ENCODE assay signal across 8 cellular contexts in genomic region chr18:63844254-63844653, GRCh38. TPM values are rescaled to one million over a fixed set of nuclear protein-coding genes. Genes with fewer than 3 reads are reported as not detected.
A peak's percentile ranks its signal among the peaks of the same experiment; 100 is the strongest.
DNase-seq lines count a peak whose midpoint lies in the region; ATAC-seq and TF ChIP-seq lines count a peak whose summit lies in the region.

No MANE protein-coding gene starts in this region.

- H3K36me3 ChIP-seq in mammary epithelial cell (ENCODE audit: insufficient read depth, low read length): no peaks in the 10 kb centered on the region
- no peaks in the 10 kb centered on the region for H3K36me3 ChIP-seq in neural progenitor cell

- TF ChIP-seq CTCF in mammary epithelial cell (conservative IDR thresholded peaks at IDR 0.05 in 1 of 2, IDR thresholded peaks at IDR 0.05 in 1 of 2; ENCODE audit: extremely low read depth in 1 of 2, insufficient read depth in 1 of 2, low read depth in 1 of 2, low read length in 2 of 2) (peak; percentile 58 to 68), neural progenitor cell (IDR thresholded peaks at IDR 0.05) (peak; percentile 67)

- intact Hi-C loops in mammary epithelial cell (cut with micrococcal nuclease): loop anchor here (1.0 to 10.0 kb wide), 4 partner anchors 103 to 828 kb away; no protein-coding TSS in a partner anchor
- intact Hi-C loops in activated CD4-positive, alpha-beta memory T cell treated with anti-CD3 and anti-CD28 coated beads for 36 hours (cut with micrococcal nuclease): loop anchor here (1.0 to 5.0 kb wide), 2 partner anchors 267 to 326 kb away; no protein-coding TSS in a partner anchor

- BruUV-seq in mammary epithelial cell (replicated peaks; lab: Mats Ljungman, UMichigan): no TSS peak

- dilution Hi-C loops in mammary epithelial cell (cut with HindIII; ENCODE audit: low sequenced_read_pairs): loop anchor here (25.0 kb wide), 1 partner anchor 332 kb away; no protein-coding TSS in a partner anchor

- in situ Hi-C loops in mammary epithelial cell (cut with MboI; ENCODE audit: low sequenced_read_pairs in 2 of 2): no loop called here

- H4K20me1 ChIP-seq in mammary epithelial cell (ENCODE audit: insufficient read depth, low read length) (no peaks in the 10 kb centered on the region), neural progenitor cell (ENCODE audit: low read depth) (no peaks in the 10 kb centered on the region)

- no peaks in the 10 kb centered on the region for H3K4me1 Mint-ChIP-seq in neural progenitor cell
- H3K4me1 Mint-ChIP-seq in activated CD4-positive, alpha-beta memory T cell treated with anti-CD3 and anti-CD28 coated beads for 36 hours (ENCODE audit: low read depth): no peaks in the 10 kb centered on the region

- H2AFZ ChIP-seq in mammary epithelial cell (ENCODE audit: low read depth, low read length) (no peak overlapping the region), neural progenitor cell (replicated peaks) (no peak overlapping the region)

- H3K9me3 Mint-ChIP-seq in neural progenitor cell: no peaks in the 10 kb centered on the region
- H3K9me3 Mint-ChIP-seq in activated CD4-positive, alpha-beta memory T cell treated with anti-CD3 and anti-CD28 coated beads for 36 hours: no peaks in the 10 kb centered on the region

- no peak overlapping the region for H3K27ac Mint-ChIP-seq in neural progenitor cell
- H3K27ac Mint-ChIP-seq in activated CD4-positive, alpha-beta memory T cell treated with anti-CD3 and anti-CD28 coated beads for 36 hours: no peak overlapping the region

- no peak overlapping the region for H3K27ac ChIP-seq in mammary epithelial cell (ENCODE audit: insufficient read depth, low read depth, low read length)
- H3K27ac ChIP-seq in neural progenitor cell: no peak overlapping the region

- peak; percentile 45 for DNase-seq in GM03348 (ENCODE audit: low spot score)
- DNase-seq in NCI-H1092 (lab: John Stamatoyannopoulos, UW): peak; percentile 35
- DNase-seq in mammary epithelial cell: peak; percentile 37
- peak; percentile 44 for DNase-seq in neural progenitor cell (ENCODE audit: low spot score)
- DNase-seq in activated CD8-positive, alpha-beta memory T cell treated with anti-CD3 and anti-CD28 coated beads, Interleukin-2, amount 50 U/mL, for 48 hours: no peak
- no peak for DNase-seq in activated CD4-positive, alpha-beta memory T cell treated with anti-CD3 and anti-CD28 coated beads for 36 hours
- DNase-seq in NCI-H2029 treated with DMSO at 0.1 percent for 48 hours (lab: John Stamatoyannopoulos, UW): no peak

- 4% methylated on average over 3 of the region's 3 CpGs for WGBS in mammary epithelial cell (ENCODE audit: low coverage, missing lambda C conversion rate)

- H3K27me3 Mint-ChIP-seq in neural progenitor cell (ENCODE audit: insufficient read depth, low read depth): no peaks in the 10 kb centered on the region
- H3K27me3 Mint-ChIP-seq in activated CD4-positive, alpha-beta memory T cell treated with anti-CD3 and anti-CD28 coated beads for 36 hours: peaks cover 23% of the 10 kb centered on the region

- H3K4me1 ChIP-seq in mammary epithelial cell (ENCODE audit: insufficient read depth, low read length): no peaks in the 10 kb centered on the region
- no peaks in the 10 kb centered on the region for H3K4me1 ChIP-seq in neural progenitor cell

- no peaks in the 10 kb centered on the region for H3F3A ChIP-seq in neural progenitor cell (ENCODE audit: low read depth)

- H3K4me2 ChIP-seq in mammary epithelial cell (ENCODE audit: insufficient read depth, low read depth, low read length): no peak overlapping the region
- no peak overlapping the region for H3K4me2 ChIP-seq in neural progenitor cell

- peak; percentile 51 for ATAC-seq in GM21825 (IDR thresholded peaks at IDR 0.05; ENCODE audit: unreplicated experiment)

- H3K9me3 ChIP-seq in mammary epithelial cell (replicated peaks; ENCODE audit: insufficient read depth, low read length) (no peaks in the 10 kb centered on the region), neural progenitor cell (ENCODE audit: low read depth) (no peaks in the 10 kb centered on the region)

- no peaks in the 10 kb centered on the region for H3K36me3 Mint-ChIP-seq in neural progenitor cell
- H3K36me3 Mint-ChIP-seq in activated CD4-positive, alpha-beta memory T cell treated with anti-CD3 and anti-CD28 coated beads for 36 hours: no peaks in the 10 kb centered on the region

- H3K9ac ChIP-seq in mammary epithelial cell (ENCODE audit: insufficient read depth, low read length): no peak overlapping the region
- no peak overlapping the region for H3K9ac ChIP-seq in neural progenitor cell

- H3K27me3 ChIP-seq in mammary epithelial cell (ENCODE audit: insufficient read depth, low read length) (no peaks in the 10 kb centered on the region), neural progenitor cell (no peaks in the 10 kb centered on the region)

- H3K4me3 ChIP-seq in mammary epithelial cell (replicated peaks in 1 of 3; ENCODE audit: insufficient read depth in 1 of 3, low read depth in 2 of 3, low read length in 3 of 3) (no peak overlapping the region), neural progenitor cell (no peak overlapping the region)

- H3K79me2 ChIP-seq in mammary epithelial cell (ENCODE audit: insufficient read depth, low read length) (no peaks in the 10 kb centered on the region), neural progenitor cell (ENCODE audit: low read depth) (no peaks in the 10 kb centered on the region)

- H3K4me3 Mint-ChIP-seq in neural progenitor cell: no peak overlapping the region
- H3K4me3 Mint-ChIP-seq in activated CD4-positive, alpha-beta memory T cell treated with anti-CD3 and anti-CD28 coated beads for 36 hours: no peak overlapping the region

- POLR2A ChIA-PET in activated CD4-positive, alpha-beta memory T cell treated with anti-CD3 and anti-CD28 coated beads for 36 hours (lab: Charles Lee): no interaction called here

- CTCF ChIA-PET in mammary epithelial cell (lab: Charles Lee; ENCODE audit: low non-redundant PET): no interaction called here
- CTCF ChIA-PET in activated CD4-positive, alpha-beta memory T cell treated with anti-CD3 and anti-CD28 coated beads for 36 hours (lab: Charles Lee): interaction anchor here (0.6 to 5.2 kb wide), 8 partner anchors 20 to 880 kb away, joined by 3 to 56 read pairs (median 3); no protein-coding TSS in a partner anchor

RNA-seq across cellular contexts. Expression of gene SERPINB2, which starts 43.3 kb away (rescaled TPM):
- total RNA-seq in mammary epithelial cell (10 to 100 TPM in 1 of 2 donors, under 1 TPM in 1; 0.67 to 60.3 TPM), neural progenitor cell (ENCODE audit: low replicate concordance) (not detected in 2 replicates)
- 30.6 TPM for polyA plus RNA-seq in mammary epithelial cell
- polyA minus RNA-seq in mammary epithelial cell: 22.2 TPM
- not detected for total RNA-seq in activated CD4-positive, alpha-beta memory T cell treated with anti-CD3 and anti-CD28 coated beads for 36 hours

Comparison
In these comparisons a context has a peak if more than half of its experiments do, and no peak if none do; other contexts are left out.
1. DNase-seq: peak in GM03348 (single experiment), NCI-H1092 (single experiment), mammary epithelial cell (single experiment) and neural progenitor cell (single experiment); none in activated CD8-positive, alpha-beta memory T cell treated with anti-CD3 and anti-CD28 coated beads, Interleukin-2, amount 50 U/mL, for 48 hours (single experiment), activated CD4-positive, alpha-beta memory T cell treated with anti-CD3 and anti-CD28 coated beads for 36 hours (single experiment) and NCI-H2029 treated with DMSO at 0.1 percent for 48 hours (single experiment).